28 cellular contexts compared by ENCODE assay signal in genomic region chr20:19401096-19401495, GRCh38.
"Had no signal": no experiment of that assay in that cellular context is flagged by ENCODE, and none has a peak within 500 bp of the region (broad histone marks: within the 10 kb centered on the region; RNA-seq: fewer than 3 reads in every experiment).

No MANE protein-coding gene starts in this region.

- H3K27ac ChIP-seq: neural progenitor cell, ovary, parathyroid adenoma, psoas muscle, right lobe of liver, sigmoid colon, stomach, thoracic aorta, thyroid gland, tibial nerve, upper lobe of left lung, vagina had no signal

- H3K4me1 ChIP-seq: neural progenitor cell, right lobe of liver, sigmoid colon, stomach, tibial nerve, upper lobe of left lung had no signal

- H3K27me3 Mint-ChIP-seq: progenitor cell of endocrine pancreas; stimulated activated naive CD8-positive, alpha-beta T cell treated with anti-CD3 and anti-CD28 coated beads, Interleukin-15, Interleukin-2, amounts not matched to agents 100 ng/mL and 50 ng/mL, for 24 hours had no signal

- H3K36me3 Mint-ChIP-seq: neural progenitor cell; stimulated activated effector memory CD8-positive, alpha-beta T cell treated with anti-CD3 and anti-CD28 coated beads, Interleukin-12 subunit alpha, Interleukin-12 subunit beta, amount 100 ng/mL, for 72 hours; stimulated activated naive B cell treated with anti-CD40 and anti-IgM and Interleukin-4, amounts not matched to agents 10 μg/mL and 1 μg/mL and 100 μg/mL, for 72 hours had no signal

- H3K27me3 ChIP-seq: neural progenitor cell, ovary, right lobe of liver, sigmoid colon, stomach, thyroid gland, tibial nerve, upper lobe of left lung, vagina had no signal

- ATAC-seq: natural killer cell; psoas muscle; right cardiac atrium; right lobe of liver; stimulated activated effector memory CD8-positive, alpha-beta T cell treated with anti-CD3 and anti-CD28 coated beads, Interleukin-12 subunit alpha, Interleukin-12 subunit beta, amount 100 ng/mL, for 72 hours; stimulated activated naive B cell treated with anti-CD40 and anti-IgM and Interleukin-4, amounts not matched to agents 10 μg/mL and 1 μg/mL and 100 μg/mL, for 72 hours had no signal

- DNase-seq: natural killer cell; occipital lobe; ovary; posterior cingulate gyrus; psoas muscle; right cardiac atrium; right lobe of liver; sigmoid colon; small intestine; stimulated activated CD4-positive, alpha-beta T cell treated with anti-CD3 and anti-CD28 coated beads, Interleukin-15, amount 100 ng/mL, for 24 hours; stimulated activated CD4-positive, alpha-beta T cell treated with anti-CD3 and anti-CD28 coated beads, Interleukin-2, amount 100 ng/mL, for 24 hours; stimulated activated CD4-positive, alpha-beta T cell treated with anti-CD3 and anti-CD28 coated beads, Interleukin-2, amount 100 ng/mL, for 48 hours; stimulated activated CD4-positive, alpha-beta T cell treated with anti-CD3 and anti-CD28 coated beads, Interleukin-4, amount 100 ng/mL, for 24 hours; stimulated activated naive B cell treated with anti-CD40 and anti-IgM and Interleukin-4, amounts not matched to agents 10 μg/mL and 1 μg/mL and 100 μg/mL, for 72 hours; stimulated activated naive CD4-positive, alpha-beta T cell treated with Interleukin-2 at 50 U/mL for 16 hours; stomach; thyroid gland; trophoblast cell; upper lobe of left lung had no signal

- H3K4me3 Mint-ChIP-seq: natural killer cell; nephron; neural progenitor cell; stimulated activated effector memory CD8-positive, alpha-beta T cell treated with anti-CD3 and anti-CD28 coated beads, Interleukin-12 subunit alpha, Interleukin-12 subunit beta, amount 100 ng/mL, for 72 hours; stimulated activated naive B cell treated with anti-CD40 and anti-IgM and Interleukin-4, amounts not matched to agents 10 μg/mL and 1 μg/mL and 100 μg/mL, for 72 hours; stimulated activated naive CD8-positive, alpha-beta T cell treated with anti-CD3 and anti-CD28 coated beads, Interleukin-15, Interleukin-2, amounts not matched to agents 100 ng/mL and 50 ng/mL, for 24 hours had no signal

- H3K4me1 Mint-ChIP-seq: neural progenitor cell; stimulated activated effector memory CD8-positive, alpha-beta T cell treated with anti-CD3 and anti-CD28 coated beads, Interleukin-12 subunit alpha, Interleukin-12 subunit beta, amount 100 ng/mL, for 72 hours; stimulated activated naive B cell treated with anti-CD40 and anti-IgM and Interleukin-4, amounts not matched to agents 10 μg/mL and 1 μg/mL and 100 μg/mL, for 72 hours had no signal

- H3K36me3 ChIP-seq: neural progenitor cell, ovary, right lobe of liver, sigmoid colon, stomach, thoracic aorta, thyroid gland, tibial nerve, upper lobe of left lung, vagina had no signal

- H3K27ac Mint-ChIP-seq: natural killer cell; nephron; neural progenitor cell; progenitor cell of endocrine pancreas; stimulated activated effector memory CD8-positive, alpha-beta T cell treated with anti-CD3 and anti-CD28 coated beads, Interleukin-12 subunit alpha, Interleukin-12 subunit beta, amount 100 ng/mL, for 72 hours; stimulated activated naive B cell treated with anti-CD40 and anti-IgM and Interleukin-4, amounts not matched to agents 10 μg/mL and 1 μg/mL and 100 μg/mL, for 72 hours; stimulated activated naive CD8-positive, alpha-beta T cell treated with anti-CD3 and anti-CD28 coated beads, Interleukin-15, Interleukin-2, amounts not matched to agents 100 ng/mL and 50 ng/mL, for 24 hours had no signal

- H3K9me3 ChIP-seq: ovary, right lobe of liver, thyroid gland, vagina had no signal

- H3K4me3 ChIP-seq: neural progenitor cell, ovary, psoas muscle, right lobe of liver, sigmoid colon, stomach, thoracic aorta, thyroid gland, tibial nerve, upper lobe of left lung, vagina had no signal
